ENCODE assay signal across 8 cellular contexts in the genomic region with DNA sequence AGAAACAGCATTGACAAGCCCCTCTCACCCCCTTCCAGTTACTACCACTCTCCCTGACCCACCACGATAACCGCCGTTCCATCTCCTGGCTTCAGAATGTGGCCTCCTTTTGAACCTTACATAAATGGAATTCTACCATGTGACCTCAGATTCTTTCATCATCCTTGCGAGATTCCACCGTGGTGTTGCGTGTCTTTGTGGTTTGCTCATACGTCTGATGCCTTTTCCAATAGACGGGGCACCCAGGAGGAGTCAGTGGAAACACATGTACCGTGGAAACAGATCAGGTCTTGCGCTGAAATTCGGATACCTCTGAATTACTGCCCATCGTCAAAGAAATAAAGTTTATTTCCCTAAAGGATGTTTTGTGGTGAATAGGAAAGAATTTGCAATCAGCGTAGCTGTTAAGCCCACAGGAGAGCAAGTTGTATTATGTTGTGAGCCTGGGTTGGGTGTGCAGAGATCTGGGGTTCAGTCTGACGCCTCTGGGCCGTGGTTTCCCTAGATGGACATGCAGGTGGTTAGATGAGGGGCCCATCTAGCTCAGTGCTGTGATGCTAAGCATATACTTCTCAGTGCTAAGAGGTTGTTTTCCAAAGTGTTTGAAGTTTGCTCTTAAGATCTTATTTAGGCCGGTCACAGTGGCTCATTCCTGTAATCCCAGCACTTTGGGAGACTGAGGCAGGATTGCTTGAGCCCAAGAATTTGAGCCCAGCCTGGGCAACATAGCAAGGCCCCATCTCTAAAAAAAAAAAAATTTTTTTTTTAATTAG. TPM values are rescaled to one million over a fixed set of nuclear protein-coding genes. Genes with fewer than 3 reads are reported as not detected.
A peak's percentile ranks its signal among the peaks of the same experiment; 100 is the strongest.
DNase-seq lines count a peak whose midpoint lies in the region; ATAC-seq, FAIRE-seq and TF ChIP-seq lines count a peak whose summit lies in the region.

No MANE protein-coding gene starts in this region.

- ATAC-seq in RWPE2 (ENCODE audit: low read depth) (peak; percentile 20; the same call in 2 of the 3 replicates), pancreas (no peak)

- peak overlapping the region in 1 of 5 donors; percentile 15 for H3K4me3 Mint-ChIP-seq in immature natural killer cell

- no peaks in the 10 kb centered on the region for H3K9me3 ChIP-seq in RWPE2 (ENCODE audit: severe bottlenecking)
- no peaks in the 10 kb centered on the region for H3K9me3 ChIP-seq in pancreas

- DNase-seq in GF-D8 (lab: John Stamatoyannopoulos, UW) (peak; percentile 42), RWPE2 (ENCODE audit: low spot score) (no peak), fibroblast of the aortic adventitia (ENCODE audit: low read depth) (peak; percentile 92), skeletal muscle cell (ENCODE audit: low read depth) (peak; percentile 95), pancreas (no peak), GOT3 (lab: John Stamatoyannopoulos, UW) (no peak), immature natural killer cell (no peak)
- DNase-seq in effector CD8-positive, alpha-beta T cell (lab: John Stamatoyannopoulos, UW) = no peak

- H3K27ac Mint-ChIP-seq in immature natural killer cell = peak overlapping the region in 1 of 6 donors; percentile 19

- H3K27ac ChIP-seq in RWPE2 (ENCODE audit: poor library complexity, severe bottlenecking) (peak overlapping the region; percentile 95), pancreas (peak overlapping the region in 1 of 4 donors; percentile 53)

- peaks cover 0 to 4% (median 0%) of the 10 kb centered on the region in 3 donors for H3K36me3 Mint-ChIP-seq in immature natural killer cell

- H3K4me1 Mint-ChIP-seq in immature natural killer cell = peaks cover 8 to 9% of the 10 kb centered on the region in 2 donors

- TF ChIP-seq CTCF in RWPE2 (IDR thresholded peaks at IDR 0.05; ENCODE audit: poor library complexity, severe bottlenecking) (no peak), fibroblast of the aortic adventitia (IDR thresholded peaks at IDR 0.05; ENCODE audit: insufficient read depth, low read length) (no peak), pancreas (IDR thresholded peaks at IDR 0.05) (no peak)

- no peaks in the 10 kb centered on the region for H3K27me3 ChIP-seq in RWPE2 (ENCODE audit: insufficient read depth, poor library complexity, severe bottlenecking)
- no peaks in the 10 kb centered on the region for H3K27me3 ChIP-seq in pancreas

- FAIRE-seq in pancreas (lab: Jason Lieb, UNC) = no peak

- H3K4me3 ChIP-seq in RWPE2 (ENCODE audit: severe bottlenecking) (no peak overlapping the region), fibroblast of the aortic adventitia (ENCODE audit: low read depth, low read length) (no peak overlapping the region), skeletal muscle cell (ENCODE audit: low read depth, low read length) (no peak overlapping the region), pancreas (no peak overlapping the region)

- intact Hi-C loops in pancreas (cut with DNase I) = no loop called here

- H3K9me3 Mint-ChIP-seq in immature natural killer cell = no peaks in the 10 kb centered on the region

- peaks cover 4% of the 10 kb centered on the region; the same call in 1 of the 2 replicates for H3K36me3 ChIP-seq in RWPE2 (ENCODE audit: low read depth)
- H3K36me3 ChIP-seq in pancreas = no peaks in the 10 kb centered on the region

- 88 to 89% methylated on average over 16 of the region's 16 CpGs for WGBS in pancreas, 2 donors

- peaks cover 2 to 4% (median 4%) of the 10 kb centered on the region in 3 donors for H3K27me3 Mint-ChIP-seq in immature natural killer cell (ENCODE audit: low read depth in 3 of 3)

- H3K4me1 ChIP-seq in RWPE2 (ENCODE audit: insufficient read depth, poor library complexity, severe bottlenecking) = peaks cover 56% of the 10 kb centered on the region
- H3K4me1 ChIP-seq in pancreas = peaks cover 37 to 41% (median 40%) of the 10 kb centered on the region in 3 donors

RNA-seq across cellular contexts. Expression of a gene that starts 29.1 kb away (rescaled TPM):
- total RNA-seq in fibroblast of the aortic adventitia (ENCODE audit: low replicate concordance) (5.9 and 6.4 TPM in 2 replicates), pancreas (10 to 100 TPM in 3 of 6 donors, 1 to 10 TPM in 3; 7.1 to 12.6 (median 9.9) TPM)
- polyA plus RNA-seq in pancreas (10 to 100 TPM in 1 of 2 donors, 1 to 10 TPM in 1; 8.1 to 15.9 TPM), immature natural killer cell (not detected)

Comparison
In these comparisons a context has a peak if more than half of its experiments do, and no peak if none do; other contexts are left out.
1. DNase-seq: peak in GF-D8 (single experiment), fibroblast of the aortic adventitia (single experiment) and skeletal muscle cell (single experiment); none in RWPE2 (single experiment), pancreas (0 of 6), GOT3 (single experiment), immature natural killer cell (0 of 3) and effector CD8-positive, alpha-beta T cell (single experiment).